8 cellular contexts compared by ENCODE assay signal in the genomic region with DNA sequence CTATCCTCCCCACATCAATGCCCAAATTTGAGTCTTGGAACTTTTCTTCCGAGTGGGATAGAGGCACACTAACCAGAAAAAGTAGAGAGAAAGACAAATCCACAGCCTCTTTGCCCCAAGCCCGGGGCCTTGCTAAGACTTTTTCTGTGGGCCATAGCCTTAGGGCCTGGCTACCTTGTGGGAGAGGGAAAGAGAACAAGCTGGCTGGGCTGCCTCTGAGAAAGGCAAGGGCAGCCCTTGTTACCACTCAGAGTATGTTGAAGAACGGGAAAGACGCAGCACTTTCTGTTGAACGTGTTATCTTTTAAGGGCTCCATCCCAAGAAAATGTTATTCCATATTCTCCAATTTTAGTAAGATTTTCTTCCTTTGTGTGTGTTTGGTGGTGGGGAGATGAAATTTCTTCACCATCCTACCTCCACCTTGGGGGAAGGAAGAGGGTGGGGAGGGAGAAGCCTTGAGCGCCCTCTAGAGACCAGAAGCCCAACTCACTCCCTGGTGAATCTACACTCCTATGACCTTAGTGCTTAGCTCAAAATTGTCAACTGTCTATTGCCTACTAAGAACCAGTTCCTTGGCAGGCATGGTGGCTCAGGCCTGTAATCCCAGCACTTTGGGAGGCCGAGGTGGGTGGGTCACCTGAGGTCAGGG. TPM values are rescaled to one million over a fixed set of nuclear protein-coding genes. Genes with fewer than 3 reads are reported as not detected.
DNase-seq lines count a peak whose midpoint lies in the region; ATAC-seq, FAIRE-seq and TF ChIP-seq lines count a peak whose summit lies in the region.

No MANE protein-coding gene starts in this region.

- peak overlapping the region; percentile 68 for H3K27ac Mint-ChIP-seq in CD4-positive, alpha-beta T cell
- H3K27ac Mint-ChIP-seq in neural crest cell (ENCODE audit: unreplicated experiment), result no peak overlapping the region

- TF ChIP-seq CTCF in CD4-positive, alpha-beta T cell (IDR thresholded peaks at IDR 0.05), result peak; percentile 16
- TF ChIP-seq CTCF in bronchial epithelial cell (IDR thresholded peaks at IDR 0.05; ENCODE audit: insufficient read depth, low read length, severe bottlenecking) (peak; percentile 75), neural crest cell (conservative IDR thresholded peaks at IDR 0.05) (peak; percentile 57), lower leg skin (IDR thresholded peaks at IDR 0.05) (no peak)

- peaks cover 3% of the 10 kb centered on the region for H3K36me3 ChIP-seq in bronchial epithelial cell (ENCODE audit: control insufficient read depth, insufficient read depth, low read length)

- peak overlapping the region; percentile 34 for H3K4me3 Mint-ChIP-seq in CD4-positive, alpha-beta T cell
- H3K4me3 Mint-ChIP-seq in neural crest cell, result peak overlapping the region; percentile 57

- no peaks in the 10 kb centered on the region for H3K9me3 ChIP-seq in CD4-positive, alpha-beta T cell (ENCODE audit: control insufficient read depth, low read length)

- no peak for TF ChIP-seq POLR2A in lower leg skin (IDR thresholded peaks at IDR 0.05)

- H3K27ac ChIP-seq in CD4-positive, alpha-beta T cell (ENCODE audit: low read depth, low read length), result no peak overlapping the region

- no peaks in the 10 kb centered on the region for H3K9me3 Mint-ChIP-seq in CD4-positive, alpha-beta T cell
- no peaks in the 10 kb centered on the region for H3K9me3 Mint-ChIP-seq in neural crest cell

- ATAC-seq in CD4-positive, alpha-beta T cell (ENCODE audit: poor library complexity), result no peak

- FAIRE-seq in bronchial epithelial cell (lab: Jason Lieb, UNC), result no peak

- CTCF ChIA-PET in CD4-positive, alpha-beta T cell (lab: Charles Lee), result interaction anchor here (0.6 to 0.7 kb wide), 3 partner anchors 105 to 403 kb away, joined by 3 read pairs; a partner anchor contains a TSS

- H3K4me1 Mint-ChIP-seq in CD4-positive, alpha-beta T cell (ENCODE audit: low read depth), result peaks cover 42% of the 10 kb centered on the region
- peaks cover 22% of the 10 kb centered on the region for H3K4me1 Mint-ChIP-seq in neural crest cell

- intact Hi-C loops in CD4-positive, alpha-beta T cell (cut with DNase I, micrococcal nuclease), result loop anchor here in 1 of 2 experiments (5.0 to 10.0 kb wide), 2 partner anchors 175 to 1153 kb away; a partner anchor contains a TSS
- intact Hi-C loops in lower leg skin (cut with DNase I; ENCODE audit: low total_unique reads), result no loop called here

- no peaks in the 10 kb centered on the region for H3K27me3 Mint-ChIP-seq in CD4-positive, alpha-beta T cell
- no peaks in the 10 kb centered on the region for H3K27me3 Mint-ChIP-seq in neural crest cell (ENCODE audit: low read depth)

- WGBS in lower leg skin, 2 donors, result 76 to 80% methylated on average over 7 of the region's 7 CpGs

- POLR2A ChIA-PET in CD4-positive, alpha-beta T cell (lab: Charles Lee), result no interaction called here

- peak in 6 of 10 experiments; percentile 15 to 31 (median 24) for DNase-seq in CD4-positive, alpha-beta T cell
- DNase-seq in HCEC 1CT (peak; percentile 40), SK-N-DZ (ENCODE audit: low spot score) (peak; percentile 15), bronchial epithelial cell (ENCODE audit: low read depth) (peak; percentile 40), neural crest cell (ENCODE audit: low read depth, low spot score) (no peak), lower leg skin (ENCODE audit: low spot score in 2 of 2) (no peak), hippocampal formation (lab: John Stamatoyannopoulos, UW) (no peak), GOT3 (lab: John Stamatoyannopoulos, UW) (no peak)

- H3K36me3 Mint-ChIP-seq in CD4-positive, alpha-beta T cell (ENCODE audit: low read depth), result peaks cover 26% of the 10 kb centered on the region
- H3K36me3 Mint-ChIP-seq in neural crest cell (ENCODE audit: low read depth), result peaks cover 32% of the 10 kb centered on the region

- no peaks in the 10 kb centered on the region for H3K27me3 ChIP-seq in CD4-positive, alpha-beta T cell (ENCODE audit: control insufficient read depth, insufficient read depth, low read length)
- H3K27me3 ChIP-seq in bronchial epithelial cell (ENCODE audit: control insufficient read depth, insufficient read depth, low read length), result no peaks in the 10 kb centered on the region

- no peak overlapping the region for H3K4me3 ChIP-seq in bronchial epithelial cell (ENCODE audit: low read depth, low read length)
- H3K4me3 ChIP-seq in lower leg skin (ENCODE audit: low read depth, poor library complexity, severe bottlenecking), result no peak overlapping the region

RNA-seq across cellular contexts. Expression of a gene that starts 3.9 kb away (rescaled TPM):
- 10 to 100 TPM; 35.4 to 36.1 TPM for total RNA-seq in CD4-positive, alpha-beta T cell
- 8.8 and 15.2 TPM in 2 replicates for polyA plus RNA-seq in SK-N-DZ (2014; cell fraction: cytosol; rRNA removed)
- 11.9 and 14.8 TPM in 2 replicates for polyA plus RNA-seq in SK-N-DZ (2014; cell fraction: nucleus; rRNA removed)
- total RNA-seq in bronchial epithelial cell, result 12.1 and 16.4 TPM in 2 replicates
- 27.4 and 27.5 TPM in 2 replicates for total RNA-seq in neural crest cell
- total RNA-seq in lower leg skin, result 10 to 100 TPM; 16.4 to 22.6 (median 18.9) TPM

Comparison
In these comparisons a context has a peak if more than half of its experiments do, and no peak if none do; other contexts are left out.
1. DNase-seq: peak in CD4-positive, alpha-beta T cell (6 of 10), HCEC 1CT (single experiment), SK-N-DZ (single experiment) and bronchial epithelial cell (single experiment); none in neural crest cell (single experiment), lower leg skin (0 of 2), hippocampal formation (0 of 2) and GOT3 (single experiment).
2. CTCF ChIP-seq: peak in CD4-positive, alpha-beta T cell (single experiment), bronchial epithelial cell (single experiment) and neural crest cell (single experiment); none in lower leg skin (0 of 3).